8 cellular contexts compared by ENCODE assay signal in genomic region chrX:40174594-40175415, GRCh38.
A peak's percentile ranks its signal among the peaks of the same experiment; 100 is the strongest.
DNase-seq lines count a peak whose midpoint lies in the region; ATAC-seq, FAIRE-seq and TF ChIP-seq lines count a peak whose summit lies in the region.

No MANE protein-coding gene starts in this region.

- no peak for TF ChIP-seq POLR2A in body of pancreas (IDR thresholded peaks at IDR 0.05)
- no peak for TF ChIP-seq POLR2A in GM12891 (IDR thresholded peaks at IDR 0.05; ENCODE audit: low read depth, low read length)

- peak overlapping the region; percentile 3 to 10 for H3K4me3 ChIP-seq in body of pancreas
- H3K4me3 ChIP-seq in kidney (ENCODE audit: low read length in 2 of 2), result peak overlapping the region; percentile 61 to 68

- H3K9me3 ChIP-seq in body of pancreas, result no peaks in the 10 kb centered on the region
- no peaks in the 10 kb centered on the region for H3K9me3 ChIP-seq in kidney (ENCODE audit: control insufficient read depth in 1 of 2, low read length in 2 of 2)

- H3K36me3 ChIP-seq in body of pancreas (replicated peaks in 1 of 2; ENCODE audit: insufficient read depth in 1 of 2, low read depth in 2 of 2), result no peaks in the 10 kb centered on the region
- H3K36me3 ChIP-seq in kidney (ENCODE audit: control insufficient read depth in 1 of 2, insufficient read depth in 2 of 2, low read length in 2 of 2), result no peaks in the 10 kb centered on the region

- DNase-seq in Daoy (ENCODE audit: low read depth) (peak; percentile 69), RPMI8226 (peak; percentile 78), body of pancreas (peak; percentile 52 to 63 (median 54)), kidney (peak; percentile 84), GM12891 (ENCODE audit: insufficient read length, low spot score) (no peak), GOT3 (lab: John Stamatoyannopoulos, UW) (no peak)
- DNase-seq in stimulated activated CD4-positive, alpha-beta T cell treated with anti-CD3 and anti-CD28 coated beads, Interleukin-4, amount 100 ng/mL, for 1 hour, result peak; percentile 53

- TF ChIP-seq CTCF in body of pancreas (IDR thresholded peaks at IDR 0.05), result no peak
- TF ChIP-seq CTCF in kidney (IDR thresholded peaks at IDR 0.05; ENCODE audit: borderline replicate concordance, extremely low read depth, insufficient read depth), result no peak

- intact Hi-C loops in body of pancreas (cut with DNase I) (no loop called here), kidney (cut with DNase I) (no loop called here)

- H3K27ac ChIP-seq in body of pancreas (peak overlapping the region; percentile 92 to 98 (median 95)), kidney (ENCODE audit: low read depth in 2 of 2, low read length in 2 of 2) (peak overlapping the region; percentile 92 to 96)

- H3K4me1 ChIP-seq in body of pancreas, result peaks cover 34% of the 10 kb centered on the region
- peaks cover 15 to 16% of the 10 kb centered on the region in 2 donors for H3K4me1 ChIP-seq in kidney (ENCODE audit: control insufficient read depth in 1 of 2, insufficient read depth in 1 of 2, low read depth in 1 of 2, low read length in 2 of 2)

- FAIRE-seq in kidney (lab: Jason Lieb, UNC) (no peak), GM12891 (lab: Jason Lieb, UNC) (no peak)

- H3K9ac ChIP-seq in kidney (ENCODE audit: low read length in 2 of 2), result peak overlapping the region; percentile 22 to 73

- H3K27me3 ChIP-seq in body of pancreas, result no peaks in the 10 kb centered on the region

- ATAC-seq in HG02798 (IDR thresholded peaks at IDR 0.05; ENCODE audit: poor library complexity, unreplicated experiment) (peak; percentile 16), body of pancreas (peak; percentile 43)

- whole genome bisulfite sequencing in body of pancreas, 2 donors, result 7 to 24% methylated on average over 11 to 27 of the region's 56 CpGs

TF ChIP-seq in GM12891, 5 proteins besides CTCF, POLR2A, EP300 and RAD21:
- TF ChIP-seq POU2F2 (IDR thresholded peaks at IDR 0.05; ENCODE audit: low read depth, low read length), result no peak
- TF ChIP-seq POLR2AphosphoS5 (IDR thresholded peaks at IDR 0.05; ENCODE audit: low read depth, low read length), result no peak; the same call in 1 of the 2 replicates
- no peak for TF ChIP-seq TAF1 (IDR thresholded peaks at IDR 0.05; ENCODE audit: low read depth, low read length)
- no peak for TF ChIP-seq SPI1 (IDR thresholded peaks at IDR 0.05; ENCODE audit: low read depth, low read length)
- no peak for TF ChIP-seq PAX5 (IDR thresholded peaks at IDR 0.05; ENCODE audit: insufficient read depth, low read length, severe bottlenecking)
TF ChIP-seq in GM12891: peak in this region for 0.

Comparison
In these comparisons a context has a peak if more than half of its experiments do, and no peak if none do; other contexts are left out.
1. DNase-seq: peak in Daoy (single experiment), RPMI8226 (single experiment), body of pancreas (4 of 4), kidney (single experiment) and stimulated activated CD4-positive, alpha-beta T cell treated with anti-CD3 and anti-CD28 coated beads, Interleukin-4, amount 100 ng/mL, for 1 hour (single experiment); none in GM12891 (single experiment) and GOT3 (single experiment).